In genomic region chr9:801399-802071, GRCh38 we compare ENCODE assay signal across 1 cellular context.
TF ChIP-seq lines count a peak whose summit lies in the region.

No MANE protein-coding gene starts in this region.

TF ChIP-seq in endothelial cell of umbilical vein, 7 proteins besides CTCF, POLR2A, EP300 and RAD21:
- TF ChIP-seq JUN (IDR thresholded peaks at IDR 0.05; ENCODE audit: borderline replicate concordance, insufficient read depth, insufficient read length, low read depth) = peak; percentile 82
- TF ChIP-seq EZH2 (IDR thresholded peaks at IDR 0.05; ENCODE audit: borderline replicate concordance, low read depth, low read length, severe bottlenecking) = no peak
- peak; percentile 84 for TF ChIP-seq FOS (IDR thresholded peaks at IDR 0.05; ENCODE audit: borderline replicate concordance, insufficient read depth, low read length)
- no peak for TF ChIP-seq MYC (IDR thresholded peaks at IDR 0.05; ENCODE audit: low read depth, low read length)
- TF ChIP-seq MAX (IDR thresholded peaks at IDR 0.05; ENCODE audit: insufficient read depth, insufficient read length) = no peak
- TF ChIP-seq POLR2AphosphoS5 (IDR thresholded peaks at IDR 0.05; ENCODE audit: insufficient read depth, low read depth, low read length) = peak; percentile 34
- peak; percentile 48 for TF ChIP-seq GATA2 (IDR thresholded peaks at IDR 0.05; ENCODE audit: insufficient read depth, insufficient read length, low read depth, low read length)
